In genomic region chr2:241875754-241876527, GRCh38 we compare ENCODE assay signal across 12 cellular contexts. TPM values are rescaled to one million over a fixed set of nuclear protein-coding genes. Genes with fewer than 3 reads are reported as not detected.
DNase-seq lines count a peak whose midpoint lies in the region; FAIRE-seq and TF ChIP-seq lines count a peak whose summit lies in the region.
"Not testable (repeated sequence)": the region's sequence is repeated elsewhere in the genome, so short reads cannot be mapped to it uniquely, and the experiment has no call there.
"Had no signal": no experiment of that assay in that cellular context is flagged by ENCODE, and none has a peak within 500 bp of the region (broad histone marks: within the 10 kb centered on the region; RNA-seq: fewer than 3 reads in every experiment).

No MANE protein-coding gene starts in this region.

- DNase-seq in A673 (ENCODE audit: low spot score) (peak; percentile 65), GF-D8 (lab: John Stamatoyannopoulos, UW) (peak; percentile 12), KBM-7 (peak; percentile 65), RCC 7860 (ENCODE audit: low spot score) (peak; percentile 36), endothelial cell of umbilical vein (ENCODE audit: low read depth, low spot score) (peak; percentile 13), kidney (peak; percentile 43)
- peak; percentile 41 for DNase-seq in activated naive CD4-positive, alpha-beta T cell treated with anti-CD3 and anti-CD28 coated beads, Interleukin-2, amount 10 ng/mL, durations not matched to agents 7 days and 5 days
- not testable (repeated sequence) for DNase-seq in progenitor cell of endocrine pancreas (ENCODE audit: low spot score, unreplicated experiment)

- not testable (repeated sequence) for H3K27ac ChIP-seq in A673 (ENCODE audit: low read depth, low read length, poor library complexity, severe bottlenecking); endothelial cell of umbilical vein (ENCODE audit: insufficient read depth, low read depth, low read length); kidney (ENCODE audit: low read depth in 2 of 2, low read length in 2 of 2)

- H3K27me3 ChIP-seq in A673 (replicated peaks; ENCODE audit: insufficient read depth, low read depth, low read length, poor library complexity); endothelial cell of umbilical vein (ENCODE audit: control insufficient read depth in 2 of 2, insufficient read depth in 2 of 2, low read length in 2 of 2): not testable (repeated sequence)

- not testable (repeated sequence) for BruUV-seq in A673 (replicated peaks; lab: Mats Ljungman, UMichigan); endothelial cell of umbilical vein (replicated peaks; lab: Mats Ljungman, UMichigan)

- H3K27ac Mint-ChIP-seq in activated naive CD4-positive, alpha-beta T cell treated with anti-CD3 and anti-CD28 coated beads, Interleukin-2, amount 10 ng/mL, durations not matched to agents 7 days and 5 days; progenitor cell of endocrine pancreas: not testable (repeated sequence)

- not testable (repeated sequence) for TF ChIP-seq POLR2A in endothelial cell of umbilical vein (IDR thresholded peaks at IDR 0.05; ENCODE audit: low read depth, low read length)

- not testable (repeated sequence) for H3K4me1 ChIP-seq in A673 (ENCODE audit: insufficient read depth, low read length, poor library complexity, severe bottlenecking); endothelial cell of umbilical vein (ENCODE audit: control insufficient read depth, extremely low read depth, insufficient read depth, low read length); kidney (ENCODE audit: control insufficient read depth in 1 of 2, insufficient read depth in 1 of 2, low read depth in 1 of 2, low read length in 2 of 2)

- in situ Hi-C loops in KBM-7 (cut with MboI; ENCODE audit: low pct_unique_long_range_greater_than_20kb, low sequenced_read_pairs): not testable (repeated sequence)

- peaks cover 20% of the 10 kb centered on the region for H3K27me3 Mint-ChIP-seq in activated naive CD4-positive, alpha-beta T cell treated with anti-CD3 and anti-CD28 coated beads, Interleukin-2, amount 10 ng/mL, durations not matched to agents 7 days and 5 days
- not testable (repeated sequence) for H3K27me3 Mint-ChIP-seq in progenitor cell of endocrine pancreas

- H3K4me2 ChIP-seq in endothelial cell of umbilical vein (ENCODE audit: insufficient read depth, low read length): not testable (repeated sequence)

- not testable (repeated sequence) for H3K9me3 Mint-ChIP-seq in activated naive CD4-positive, alpha-beta T cell treated with anti-CD3 and anti-CD28 coated beads, Interleukin-2, amount 10 ng/mL, durations not matched to agents 7 days and 5 days; progenitor cell of endocrine pancreas (ENCODE audit: low read depth)

- H2AFZ ChIP-seq in endothelial cell of umbilical vein (ENCODE audit: low read depth, low read length): not testable (repeated sequence)

- peaks cover 21% of the 10 kb centered on the region for H3K4me1 Mint-ChIP-seq in activated naive CD4-positive, alpha-beta T cell treated with anti-CD3 and anti-CD28 coated beads, Interleukin-2, amount 10 ng/mL, durations not matched to agents 7 days and 5 days
- H3K4me1 Mint-ChIP-seq in progenitor cell of endocrine pancreas (ENCODE audit: low read depth): not testable (repeated sequence)

- not testable (repeated sequence) for H3K36me3 Mint-ChIP-seq in activated naive CD4-positive, alpha-beta T cell treated with anti-CD3 and anti-CD28 coated beads, Interleukin-2, amount 10 ng/mL, durations not matched to agents 7 days and 5 days; progenitor cell of endocrine pancreas (ENCODE audit: insufficient read depth)

- intact Hi-C loops in A673 (cut with micrococcal nuclease; ENCODE audit: unreplicated experiment): loop anchor here (2.0 to 10.0 kb wide), 2 partner anchors 211 to 1031 kb away; no protein-coding TSS in a partner anchor
- intact Hi-C loops in endothelial cell of umbilical vein (cut with micrococcal nuclease): loop anchor here (10.0 kb wide), 1 partner anchor 371 kb away; the partner anchor contains the start of gene STK25
- intact Hi-C loops in kidney (cut with DNase I): loop anchor here (10.0 kb wide), 1 partner anchor 141 kb away; the partner anchor contains the start of gene D2HGDH

- CTCF ChIA-PET in A673 (lab: Charles Lee): not testable (repeated sequence)
- CTCF ChIA-PET in activated naive CD4-positive, alpha-beta T cell treated with anti-CD3 and anti-CD28 coated beads, Interleukin-2, amount 10 ng/mL, durations not matched to agents 7 days and 5 days (lab: Charles Lee): interaction anchor here (0.6 to 1.5 kb wide), 6 partner anchors 9 to 206 kb away, joined by 3 to 5 read pairs (median 4); no protein-coding TSS in a partner anchor
- CTCF ChIA-PET in endothelial cell of umbilical vein (lab: Charles Lee): interaction anchor here (1.1 to 1.4 kb wide), 2 partner anchors 142 to 174 kb away, joined by 3 to 5 read pairs; partner anchors contain the start of genes D2HGDH and ING5

- not testable (repeated sequence) for H3K36me3 ChIP-seq in A673 (ENCODE audit: insufficient read depth, low read length, poor library complexity, severe bottlenecking); endothelial cell of umbilical vein (ENCODE audit: control insufficient read depth in 2 of 2, extremely low read depth in 1 of 2, insufficient read depth in 2 of 2, low read length in 2 of 2); kidney (ENCODE audit: control insufficient read depth in 1 of 2, insufficient read depth in 2 of 2, low read length in 2 of 2)

- H3K9me1 ChIP-seq in endothelial cell of umbilical vein (replicated peaks; ENCODE audit: control insufficient read depth, extremely low read depth, insufficient read depth, low read length): not testable (repeated sequence)

- dilution Hi-C loops in endothelial cell of umbilical vein (cut with MboI; ENCODE audit: extremely low pct_ligation_motif_present, low sequenced_read_pairs): not testable (repeated sequence)

- H3K9me3 ChIP-seq in A673 (ENCODE audit: low read depth, low read length, poor library complexity, severe bottlenecking); endothelial cell of umbilical vein (replicated peaks; ENCODE audit: control insufficient read depth, insufficient read depth, low read length); kidney (ENCODE audit: control insufficient read depth in 1 of 2, low read length in 2 of 2): not testable (repeated sequence)

- not testable (repeated sequence) for FAIRE-seq in RCC 7860 (lab: Jason Lieb, UNC); endothelial cell of umbilical vein (lab: Jason Lieb, UNC); kidney (lab: Jason Lieb, UNC)

- not testable (repeated sequence) for H3K4me3 Mint-ChIP-seq in activated naive CD4-positive, alpha-beta T cell treated with anti-CD3 and anti-CD28 coated beads, Interleukin-2, amount 10 ng/mL, durations not matched to agents 7 days and 5 days; progenitor cell of endocrine pancreas (ENCODE audit: low read depth)

- POLR2A ChIA-PET in A673 (lab: Charles Lee; ENCODE audit: low non-redundant PET); endothelial cell of umbilical vein (lab: Charles Lee): not testable (repeated sequence)

- peak; percentile 43 for TF ChIP-seq CTCF in A673 (conservative IDR thresholded peaks at IDR 0.05; ENCODE audit: low read depth, low read length)
- TF ChIP-seq CTCF in endothelial cell of umbilical vein (IDR thresholded peaks at IDR 0.05; ENCODE audit: extremely low read depth in 1 of 2, insufficient read depth in 1 of 2, low read depth in 1 of 2, low read length in 2 of 2): peak in 1 of 2 donors; percentile 21
- not testable (repeated sequence) for TF ChIP-seq CTCF in kidney (IDR thresholded peaks at IDR 0.05; ENCODE audit: borderline replicate concordance, extremely low read depth, insufficient read depth)
- TF ChIP-seq CTCF in progenitor cell of endocrine pancreas (IDR thresholded peaks at IDR 0.05; ENCODE audit: unreplicated experiment): peak; percentile 38

- not testable (repeated sequence) for H3K9ac ChIP-seq in endothelial cell of umbilical vein (replicated peaks; ENCODE audit: extremely low read depth, insufficient read depth, low read length); kidney (ENCODE audit: low read length in 2 of 2)

- H4K20me1 ChIP-seq in endothelial cell of umbilical vein (replicated peaks; ENCODE audit: control insufficient read depth, extremely low read depth, insufficient read depth, low read length): not testable (repeated sequence)

- H3K4me3 ChIP-seq in A673 (ENCODE audit: low read depth, low read length, poor library complexity, severe bottlenecking); endothelial cell of umbilical vein (replicated peaks in 1 of 3; ENCODE audit: insufficient read depth in 1 of 3, low read depth in 1 of 3, low read length in 3 of 3); kidney (ENCODE audit: low read length in 2 of 2): not testable (repeated sequence)

- H3K79me2 ChIP-seq in endothelial cell of umbilical vein (ENCODE audit: control insufficient read depth, insufficient read depth, low read length): not testable (repeated sequence)

RNA-seq across cellular contexts. Expression of gene RTP5, which starts 6.4 kb away (rescaled TPM):
- total RNA-seq in A673 (2021) (0.20 TPM in 1 of 2 replicates, not detected in the other), endothelial cell of umbilical vein (not detected in 2 replicates), kidney (0.13 TPM), progenitor cell of endocrine pancreas (not detected in 2 replicates)
- polyA plus RNA-seq in endothelial cell of umbilical vein (not detected in 2 replicates), kidney (ENCODE audit: insufficient read depth, low read depth, low replicate concordance) (not detected)
- not detected in 2 replicates for polyA plus RNA-seq in endothelial cell of umbilical vein (2011; cell fraction: cytosol; rRNA removed)
- polyA plus RNA-seq in endothelial cell of umbilical vein (2011; cell fraction: nucleus; rRNA removed): not detected in 2 replicates
- polyA plus RNA-seq in endothelial cell of umbilical vein (2012): not detected in 2 replicates
- polyA minus RNA-seq in endothelial cell of umbilical vein: not detected in 2 replicates
- not detected for polyA minus RNA-seq in endothelial cell of umbilical vein (2011; cell fraction: cytosol; rRNA and poly(A)+ RNA removed)
- polyA minus RNA-seq in endothelial cell of umbilical vein (2011; cell fraction: nucleus; rRNA and poly(A)+ RNA removed): not detected in 2 replicates
- total RNA-seq: H1; psoas muscle; suprapubic skin; T-helper 1 cell treated with Interleukin-12 subunit alpha and Interleukin-12 subunit beta and Interleukin-4 antibody, amounts not matched to agents 30 ng/mL and 1 ng/mL, for 36 hours had no signal
- polyA plus RNA-seq: H1 had no signal

RNA-seq across cellular contexts. Expression of gene PDCD1, which starts 17.2 kb away (rescaled TPM):
- total RNA-seq in A673 (2021): 0.34 and 0.35 TPM in 2 replicates
- total RNA-seq in endothelial cell of umbilical vein: not detected in 2 replicates
- not detected in 2 replicates for polyA plus RNA-seq in endothelial cell of umbilical vein
- polyA plus RNA-seq in endothelial cell of umbilical vein (2011; cell fraction: cytosol; rRNA removed): not detected in 2 replicates
- not detected in 2 replicates for polyA plus RNA-seq in endothelial cell of umbilical vein (2011; cell fraction: nucleus; rRNA removed)
- polyA plus RNA-seq in endothelial cell of umbilical vein (2012): not detected in 2 replicates
- polyA minus RNA-seq in endothelial cell of umbilical vein: not detected in 2 replicates
- not detected for polyA minus RNA-seq in endothelial cell of umbilical vein (2011; cell fraction: cytosol; rRNA and poly(A)+ RNA removed)
- polyA minus RNA-seq in endothelial cell of umbilical vein (2011; cell fraction: nucleus; rRNA and poly(A)+ RNA removed): not detected in 2 replicates
- 1.6 TPM for total RNA-seq in kidney
- 0.49 TPM for polyA plus RNA-seq in kidney (ENCODE audit: insufficient read depth, low read depth, low replicate concordance)
- not detected in 2 replicates for total RNA-seq in progenitor cell of endocrine pancreas
- total RNA-seq: suprapubic skin had no signal
